ENCODE assay signal across 8 cellular contexts in the genomic region with DNA sequence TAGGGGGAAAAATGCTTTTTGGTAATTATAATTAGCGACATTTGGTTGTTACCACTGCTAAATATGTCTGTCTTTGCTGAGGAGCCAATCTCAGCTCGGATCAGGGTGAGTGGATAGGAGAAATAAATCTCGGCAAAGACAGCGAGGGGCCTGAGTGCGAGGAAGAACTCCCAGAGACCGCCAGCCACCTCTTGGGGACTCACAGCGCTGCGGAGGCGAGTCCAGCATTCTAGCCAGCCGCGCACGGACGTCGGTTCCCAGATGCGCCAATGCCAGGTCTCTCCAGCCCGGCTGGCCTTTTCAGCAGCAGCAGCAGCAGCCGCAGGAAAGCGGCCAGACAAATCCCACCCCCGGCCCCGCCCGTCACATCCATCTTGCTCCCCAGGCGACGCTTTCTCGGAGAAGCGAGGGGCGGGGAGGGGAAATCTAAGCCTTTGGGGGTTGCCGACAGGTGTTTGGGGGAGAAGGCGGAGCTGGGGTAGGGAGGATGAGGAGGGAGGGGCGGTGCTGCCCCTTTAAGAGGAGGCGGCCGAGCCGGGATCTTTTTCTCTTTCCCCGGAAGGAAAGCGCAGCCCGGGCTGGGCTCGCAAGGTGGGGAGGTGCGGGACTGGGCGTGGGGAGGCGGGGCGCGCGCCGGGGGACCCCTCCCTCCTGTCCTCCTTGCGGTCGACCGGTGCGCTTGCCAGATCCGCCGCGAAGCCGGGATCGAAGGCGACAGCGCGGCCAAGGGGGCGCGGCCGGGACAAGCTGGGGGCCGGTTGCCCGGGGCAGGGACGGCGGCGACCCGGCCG. TPM values are rescaled to one million over a fixed set of nuclear protein-coding genes. Genes with fewer than 3 reads are reported as not detected.
DNase-seq lines count a peak whose midpoint lies in the region; ATAC-seq, FAIRE-seq and TF ChIP-seq lines count a peak whose summit lies in the region.

A gene (plus strand): TSS at position 685 of the 791 bp plus-strand sequence. CDS start 330 bp downstream, outside the sequence.

- no peak for TF ChIP-seq CTCF in A549 (IDR thresholded peaks at IDR 0.05)
- no peak for TF ChIP-seq CTCF in Loucy (conservative IDR thresholded peaks at IDR 0.05; ENCODE audit: low read length)
- TF ChIP-seq CTCF in prostate gland (IDR thresholded peaks at IDR 0.05) = no peak

- 0 out of 5 replicates have a peak, but pooled peaks of 1 of the 2 experiments have one; percentile 15 for TF ChIP-seq EP300 in A549 (IDR thresholded peaks at IDR 0.05)

- peak; percentile 57 to 73 for ATAC-seq in A549
- ATAC-seq in left ventricle myocardium superior = peak; percentile 74
- ATAC-seq in GM21367 (IDR thresholded peaks at IDR 0.05; ENCODE audit: unreplicated experiment) = no peak

- no peaks in the 10 kb centered on the region for H3F3A ChIP-seq in Loucy (ENCODE audit: low read depth)

- peak within 1 kb of the TSS; percentile 77 for H3K4me3 ChIP-seq in A549
- peak within 1 kb of the TSS; percentile 85 for H3K4me3 ChIP-seq in Loucy (ENCODE audit: low read length, poor library complexity, severe bottlenecking)
- H3K4me3 ChIP-seq in prostate gland = peak within 1 kb of the TSS; percentile 63 to 70

- DNase-seq in A549 (ENCODE audit: low read depth in 1 of 2, low spot score in 1 of 2) = peak; percentile 93 to 96
- DNase-seq in GM19238 (ENCODE audit: insufficient read length, low spot score) = peak; percentile 46
- peak in 54 of 58 donors; percentile 17 to 89 (median 58) for DNase-seq in anterior cingulate cortex (lab: John Stamatoyannopoulos, UW)
- DNase-seq in left ventricle myocardium superior = peak; percentile 85
- peak; percentile 87 for DNase-seq in prostate gland (ENCODE audit: low spot score)

- H3K79me2 ChIP-seq in Loucy (ENCODE audit: insufficient read depth, low read length) = peaks cover 13% of the 10 kb centered on the region; the same call in 1 of the 2 replicates

- POLR2A ChIA-PET in A549 (lab: Yijun Ruan, JAX) = interaction anchor here (0.5 to 7.5 kb wide), 11 partner anchors 8 to 38 kb away, joined by 3 to 140 read pairs (median 7); a partner anchor contains a TSS

- H3K27me3 ChIP-seq in Loucy (ENCODE audit: insufficient read depth, low read length, poor library complexity, severe bottlenecking) (no peaks in the 10 kb centered on the region), prostate gland (replicated peaks; ENCODE audit: insufficient read depth) (no peaks in the 10 kb centered on the region)

- CTCF ChIA-PET in A549 (lab: Yijun Ruan, JAX) = interaction anchor here (0.6 to 22.1 kb wide), 15 partner anchors 10 to 650 kb away, joined by 3 to 473 read pairs (median 20); a partner anchor contains a TSS

- H3K4me1 ChIP-seq in A549 (peaks cover 74% of the 10 kb centered on the region), Loucy (ENCODE audit: insufficient read depth, low read length, poor library complexity, severe bottlenecking) (peaks cover 67% of the 10 kb centered on the region), prostate gland (replicated peaks) (peaks cover 9% of the 10 kb centered on the region)

- intact Hi-C loops in T-helper 1 cell treated with Interleukin-12 subunit alpha and Interleukin-12 subunit beta and Interleukin-4 antibody, amounts not matched to agents 30 ng/mL and 1 ng/mL, for 36 hours (cut with micrococcal nuclease) = loop anchor here (1.0 kb wide), 4 partner anchors 28 to 267 kb away; a partner anchor contains a TSS
- intact Hi-C loops in left ventricle myocardium superior (cut with micrococcal nuclease) = no loop called here
- intact Hi-C loops in prostate gland (cut with DNase I) = no loop called here

- H3K4me2 ChIP-seq in A549 (peak within 1 kb of the TSS; percentile 91), Loucy (ENCODE audit: low read depth, low read length, poor library complexity, severe bottlenecking) (peak within 1 kb of the TSS; percentile 90)

- peak within 1 kb of the TSS; percentile 93 for H2AFZ ChIP-seq in Loucy (ENCODE audit: low read length)

- peak; percentile 95 for TF ChIP-seq POLR2A in A549 (IDR thresholded peaks at IDR 0.05; ENCODE audit: low read length)
- TF ChIP-seq POLR2A in prostate gland (IDR thresholded peaks at IDR 0.05) = peak; percentile 61

- peak; percentile 39 for FAIRE-seq in A549 (lab: Jason Lieb, UNC)

- H3K9me3 ChIP-seq in A549 = no peaks in the 10 kb centered on the region
- H3K9me3 ChIP-seq in Loucy (ENCODE audit: insufficient read depth, low read depth, low read length) = no peaks in the 10 kb centered on the region
- no peaks in the 10 kb centered on the region for H3K9me3 ChIP-seq in prostate gland

- H3K27ac ChIP-seq in A549 (peak within 1 kb of the TSS; percentile 92 to 97), prostate gland (peak within 1 kb of the TSS; percentile 89 to 93)

- peak within 1 kb of the TSS; percentile 67 for H3K9ac ChIP-seq in Loucy (ENCODE audit: low read depth, low read length, poor library complexity, severe bottlenecking)

- H4K20me1 ChIP-seq in Loucy (ENCODE audit: insufficient read depth, low read length, poor library complexity, severe bottlenecking) = peaks cover 5% of the 10 kb centered on the region

- peak; percentile 2 to 35; a peak in 1 of 5 replicates for TF ChIP-seq RAD21 in A549 (conservative IDR thresholded peaks at IDR 0.05 in 1 of 2, IDR thresholded peaks at IDR 0.05 in 1 of 2)

- no peaks in the 10 kb centered on the region for H3K9me2 ChIP-seq in Loucy (replicated peaks; ENCODE audit: low read depth, low read length)

- WGBS in A549 (ENCODE audit: missing lambda C conversion rate) = under 1% methylated on average over 44 of the region's 65 CpGs
- WGBS in prostate gland = under 1% methylated on average over 60 of the region's 65 CpGs

- no peaks in the 10 kb centered on the region for H3K36me3 ChIP-seq in Loucy (ENCODE audit: insufficient read depth, low read length)
- H3K36me3 ChIP-seq in prostate gland = no peaks in the 10 kb centered on the region

TF ChIP-seq in A549, 52 proteins besides CTCF, POLR2A, EP300 and RAD21 (continues in another document):
- TF ChIP-seq, protein P1, sequence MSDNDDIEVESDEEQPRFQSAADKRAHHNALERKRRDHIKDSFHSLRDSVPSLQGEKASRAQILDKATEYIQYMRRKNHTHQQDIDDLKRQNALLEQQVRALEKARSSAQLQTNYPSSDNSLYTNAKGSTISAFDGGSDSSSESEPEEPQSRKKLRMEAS (IDR thresholded peaks at IDR 0.05) = peak; percentile 42
- TF ChIP-seq ZFP36 (IDR thresholded peaks at IDR 0.05; ENCODE audit: borderline replicate concordance, partially characterized antibody) = peak; percentile 80
- TF ChIP-seq, protein P2, sequence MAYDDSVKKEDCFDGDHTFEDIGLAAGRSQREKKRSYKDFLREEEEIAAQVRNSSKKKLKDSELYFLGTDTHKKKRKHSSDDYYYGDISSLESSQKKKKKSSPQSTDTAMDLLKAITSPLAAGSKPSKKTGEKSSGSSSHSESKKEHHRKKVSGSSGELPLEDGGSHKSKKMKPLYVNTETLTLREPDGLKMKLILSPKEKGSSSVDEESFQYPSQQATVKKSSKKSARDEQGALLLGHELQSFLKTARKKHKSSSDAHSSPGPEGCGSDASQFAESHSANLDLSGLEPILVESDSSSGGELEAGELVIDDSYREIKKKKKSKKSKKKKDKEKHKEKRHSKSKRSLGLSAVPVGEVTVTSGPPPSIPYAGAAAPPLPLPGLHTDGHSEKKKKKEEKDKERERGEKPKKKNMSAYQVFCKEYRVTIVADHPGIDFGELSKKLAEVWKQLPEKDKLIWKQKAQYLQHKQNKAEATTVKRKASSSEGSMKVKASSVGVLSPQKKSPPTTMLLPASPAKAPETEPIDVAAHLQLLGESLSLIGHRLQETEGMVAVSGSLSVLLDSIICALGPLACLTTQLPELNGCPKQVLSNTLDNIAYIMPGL (CRISPR knock-in tag; IDR thresholded peaks at IDR 0.05; ENCODE audit: borderline replicate concordance) = no peak
- no peak for TF ChIP-seq ZNF302 (CRISPR knock-in tag; IDR thresholded peaks at IDR 0.05)
- no peak for TF ChIP-seq FOSL2 (IDR thresholded peaks at IDR 0.05)
- TF ChIP-seq FOSL2 (CRISPR knock-in tag; IDR thresholded peaks at IDR 0.05) = peak; percentile 12; the same call in 1 of the 2 replicates
- TF ChIP-seq, protein P3, sequence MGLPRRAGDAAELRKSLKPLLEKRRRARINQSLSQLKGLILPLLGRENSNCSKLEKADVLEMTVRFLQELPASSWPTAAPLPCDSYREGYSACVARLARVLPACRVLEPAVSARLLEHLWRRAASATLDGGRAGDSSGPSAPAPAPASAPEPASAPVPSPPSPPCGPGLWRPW (IDR thresholded peaks at IDR 0.05) = no peak
- TF ChIP-seq GATA3 (IDR thresholded peaks at IDR 0.05; ENCODE audit: borderline replicate concordance) = peak; percentile 20; the same call in 1 of the 2 replicates
- no peak for TF ChIP-seq ZC3H11A (IDR thresholded peaks at IDR 0.05)
- TF ChIP-seq POLR2AphosphoS2 (conservative IDR thresholded peaks at IDR 0.05; ENCODE audit: low read length) = no peak
- no peak for TF ChIP-seq HOXB13 (CRISPR knock-in tag; IDR thresholded peaks at IDR 0.05; ENCODE audit: low read depth)
- peak; percentile 95 for TF ChIP-seq HOXB5 (CRISPR knock-in tag; IDR thresholded peaks at IDR 0.05)
- TF ChIP-seq NFE2L2 (conservative IDR thresholded peaks at IDR 0.05; ENCODE audit: low read length) = no peak
- no peak for TF ChIP-seq ZSCAN20 (CRISPR knock-in tag; IDR thresholded peaks at IDR 0.05)
- no peak for TF ChIP-seq ESRRA (IDR thresholded peaks at IDR 0.05; ENCODE audit: borderline replicate concordance, low read length)
- no peak for TF ChIP-seq FOXS1 (CRISPR knock-in tag; IDR thresholded peaks at IDR 0.05)
- TF ChIP-seq SREBF2 (IDR thresholded peaks at IDR 0.05) = no peak
- no peak for TF ChIP-seq KDM1A (IDR thresholded peaks at IDR 0.05; ENCODE audit: low read depth)

RNA-seq across cellular contexts. Expression of the gene that starts here (rescaled TPM):
- polyA plus RNA-seq in A549 (2011; rRNA removed) (141 and 181 TPM in 2 replicates), A549 (2017; fragmentation: RNase III; extraction: RNeasy Plus Mini Kit Qiagen cat#74134 plus additional on column Dnase treatment) (248 to 268 TPM (median 256 TPM) in 3 replicates)
- 182 and 240 TPM in 2 replicates for polyA plus RNA-seq in A549 (2012; cell fraction: cytosol; rRNA removed)
- polyA plus RNA-seq in A549 (2012; cell fraction: nucleus; rRNA removed) = 975 and 1,352 TPM in 2 replicates
- polyA minus RNA-seq in A549 (2011; rRNA and poly(A)+ RNA removed) = 337 and 368 TPM in 2 replicates
- 23.4 and 23.7 TPM in 2 replicates for total RNA-seq in T-helper 1 cell treated with Interleukin-12 subunit alpha and Interleukin-12 subunit beta and Interleukin-4 antibody, amounts not matched to agents 30 ng/mL and 1 ng/mL, for 36 hours
- total RNA-seq in left ventricle myocardium superior (16.5 TPM), prostate gland (10 to 100 TPM; 67.0 to 71.3 TPM)
